Comparison of ENCODE assay signal across 16 cellular contexts in genomic region chr9:115413766-115414382, GRCh38.
DNase-seq lines count a peak whose midpoint lies in the region; ATAC-seq and TF ChIP-seq lines count a peak whose summit lies in the region.
"Had no signal": no experiment of that assay in that cellular context is flagged by ENCODE, and none has a peak within 500 bp of the region (broad histone marks: within the 10 kb centered on the region; RNA-seq: fewer than 3 reads in every experiment).

No MANE protein-coding gene starts in this region.

- H4K5ac ChIP-seq in IMR-90 (ENCODE audit: low read depth, low read length) (peak overlapping the region; percentile 67), mesendoderm (ENCODE audit: low read length) (no peak overlapping the region)

- no peak overlapping the region for H3K4me2 ChIP-seq in IMR-90 (ENCODE audit: low read depth, low read length)
- H3K4me2 ChIP-seq in mesendoderm (ENCODE audit: low read length): no peak overlapping the region
- H3K4me2 ChIP-seq: SK-N-SH had no signal

- dilution Hi-C loops in IMR-90 (cut with HindIII; ENCODE audit: low sequenced_read_pairs, unreplicated experiment): no loop called here

- H3K4me3 ChIP-seq in IMR-90 (ENCODE audit: insufficient read depth, low read depth, low read length) (no peak overlapping the region), mesendoderm (ENCODE audit: low read length) (no peak overlapping the region)
- H3K4me3 ChIP-seq: Peyer's patch had no signal

- H3K36me3 ChIP-seq in IMR-90 (ENCODE audit: control insufficient read depth, insufficient read depth, low read length) (no peaks in the 10 kb centered on the region), mesendoderm (ENCODE audit: control insufficient read depth, insufficient read depth, low read length) (no peaks in the 10 kb centered on the region)
- H3K36me3 ChIP-seq: Peyer's patch had no signal

- H3K9ac ChIP-seq in IMR-90 (ENCODE audit: low read depth, low read length) (no peak overlapping the region), mesendoderm (ENCODE audit: low read length) (no peak overlapping the region)
- H3K9ac ChIP-seq: SK-N-SH had no signal

- H2BK15ac ChIP-seq in IMR-90 (ENCODE audit: low read depth, low read length) (0 out of 3 replicates have a peak overlapping the region, but pooled peaks have one; percentile 14), mesendoderm (replicated peaks; ENCODE audit: low read depth) (no peak overlapping the region)

- no peaks in the 10 kb centered on the region for H3K79me1 ChIP-seq in IMR-90 (ENCODE audit: low read depth in 1 of 2, low read length in 2 of 2)
- H3K79me1 ChIP-seq in mesendoderm (ENCODE audit: low read length): no peaks in the 10 kb centered on the region

- H3K79me2 ChIP-seq in mesendoderm (ENCODE audit: control insufficient read depth, insufficient read depth, low read length): no peaks in the 10 kb centered on the region

- H3K9me1 ChIP-seq in IMR-90 (ENCODE audit: insufficient read depth, low read length): 0 out of 2 replicates have a peak, but pooled peaks cover 4% of the 10 kb centered on the region

- no peak overlapping the region for H3K27ac ChIP-seq in IMR-90 (ENCODE audit: insufficient read depth, low read length)
- H3K27ac ChIP-seq in mesendoderm (ENCODE audit: low read depth, low read length): no peak overlapping the region
- H3K27ac ChIP-seq: Peyer's patch had no signal

- no peak overlapping the region; the same call in 1 of the 2 replicates for H2BK20ac ChIP-seq in IMR-90 (ENCODE audit: low read depth, low read length)

- CTCF ChIA-PET in IMR-90 (lab: Yijun Ruan, JAX): no interaction called here

- no peak for TF ChIP-seq POLR2A in IMR-90 (IDR thresholded peaks at IDR 0.05; ENCODE audit: low read depth, low read length)

- H2AFZ ChIP-seq in IMR-90 (replicated peaks; ENCODE audit: low read length, poor library complexity): no peak overlapping the region

- H3K4me1 ChIP-seq in IMR-90 (ENCODE audit: control insufficient read depth, insufficient read depth, low read length) (peaks cover 10% of the 10 kb centered on the region), mesendoderm (ENCODE audit: control insufficient read depth, low read depth, low read length) (peaks cover 8% of the 10 kb centered on the region)

- H4K8ac ChIP-seq in IMR-90 (ENCODE audit: low read depth in 2 of 2, low read length in 2 of 2) (no peak overlapping the region), mesendoderm (ENCODE audit: low read depth, low read length) (no peak overlapping the region)

- H2BK5ac ChIP-seq in IMR-90 (ENCODE audit: low read depth, low read length, poor library complexity, severe bottlenecking) (no peak overlapping the region), mesendoderm (ENCODE audit: low read length) (no peak overlapping the region)

- DNase-seq in IMR-90: no peak
- peak; percentile 52 for DNase-seq in amniotic epithelial cell (ENCODE audit: low read depth)
- no peak for DNase-seq in mesendoderm
- no peak for DNase-seq in inferior parietal cortex (ENCODE audit: extremely low spot score)
- no peak for DNase-seq in stimulated activated CD4-positive, alpha-beta T cell treated with anti-CD3 and anti-CD28 coated beads, Interleukin-15, amount 100 ng/mL, for 24 hours
- DNase-seq in GM20000 (ENCODE audit: low spot score): no peak
- DNase-seq: CD8-positive, alpha-beta memory T cell; GDM1; Karpas-422; MM.1S; NCI-H1092 treated with DMSO at 0.1 percent for 48 hours; NCI-H524 treated with DMSO at 0.1 percent for 48 hours; Peyer's patch; Right ventricle myocardium superior; SK-N-SH had no signal

- H3K23ac ChIP-seq in IMR-90 (ENCODE audit: low read depth, low read length) (no peak overlapping the region), mesendoderm (ENCODE audit: low read length) (no peak overlapping the region)

- no peaks in the 10 kb centered on the region for H4K20me1 ChIP-seq in IMR-90 (ENCODE audit: insufficient read depth, low read length)

- intact Hi-C loops in IMR-90 (cut with micrococcal nuclease): no loop called here

- TF ChIP-seq RAD21 in IMR-90 (IDR thresholded peaks at IDR 0.05; ENCODE audit: low read length): no peak

- peak overlapping the region; percentile 24; the same call in 1 of the 2 replicates for H2BK120ac ChIP-seq in IMR-90 (ENCODE audit: low read depth, low read length)
- no peak overlapping the region for H2BK120ac ChIP-seq in mesendoderm (ENCODE audit: low read depth, low read length)

- POLR2A ChIA-PET in IMR-90 (lab: Charles Lee; ENCODE audit: unreplicated experiment): no interaction called here

- no CpG with 5 or more reads among the region's 1 CpG for WGBS in IMR-90 (ENCODE audit: extremely low coverage in 2 of 2, insufficient read length in 1 of 2), 2 experiments
- WGBS in mesendoderm (ENCODE audit: extremely low coverage, insufficient coverage, low lambda C conversion rate): no CpG with 5 or more reads among the region's 1 CpG

- in situ Hi-C loops in IMR-90 (cut with MboI; ENCODE audit: low sequenced_read_pairs): no loop called here

- no peak for TF ChIP-seq CTCF in IMR-90 (conservative IDR thresholded peaks at IDR 0.05; ENCODE audit: low read depth, low read length)
- no peak for TF ChIP-seq CTCF in GM20000 (IDR thresholded peaks at IDR 0.05; ENCODE audit: extremely low read depth, missing control alignments)

- BruUV-seq in IMR-90 (replicated peaks; lab: Mats Ljungman, UMichigan): no TSS peak

- no peak overlapping the region for H4K91ac ChIP-seq in IMR-90 (ENCODE audit: insufficient read depth, low read depth, low read length)

- no peaks in the 10 kb centered on the region for H3K27me3 ChIP-seq in IMR-90 (ENCODE audit: control insufficient read depth, insufficient read depth, low read length)
- H3K27me3 ChIP-seq in mesendoderm (ENCODE audit: insufficient read depth, low read length, poor library complexity): no peaks in the 10 kb centered on the region
- H3K27me3 ChIP-seq: Peyer's patch had no signal

- H3K14ac ChIP-seq in IMR-90 (replicated peaks; ENCODE audit: low read depth, low read length): no peak overlapping the region

- H3K9me3 ChIP-seq in IMR-90 (ENCODE audit: control insufficient read depth, insufficient read depth, low read length): no peaks in the 10 kb centered on the region; the same call in 1 of the 2 replicates
- H3K9me3 ChIP-seq: Peyer's patch, SK-N-SH had no signal

- H3K18ac ChIP-seq in IMR-90 (ENCODE audit: low read depth, low read length) (peak overlapping the region; percentile 73; the same call in 1 of the 2 replicates), mesendoderm (ENCODE audit: low read length) (peak overlapping the region; percentile 28)

- H3K56ac ChIP-seq in IMR-90 (ENCODE audit: extremely low read depth, insufficient read depth, low read length) (no peak overlapping the region), mesendoderm (ENCODE audit: low read length) (no peak overlapping the region)

- H2AK5ac ChIP-seq in IMR-90 (ENCODE audit: low read depth, low read length) (peak overlapping the region; percentile 58; the same call in 1 of the 2 replicates), mesendoderm (ENCODE audit: low read length) (no peak overlapping the region)

- no peak overlapping the region for H2AK9ac ChIP-seq in IMR-90 (replicated peaks; ENCODE audit: low read depth, low read length, poor library complexity)

- no peak overlapping the region; the same call in 1 of the 2 replicates for H3K4ac ChIP-seq in IMR-90 (ENCODE audit: low read depth, low read length)
- H3K4ac ChIP-seq in mesendoderm (ENCODE audit: low read depth, low read length): no peak overlapping the region

- ATAC-seq in IMR-90 (ENCODE audit: low read depth): no peak
- ATAC-seq in HG03342 (IDR thresholded peaks at IDR 0.05; ENCODE audit: unreplicated experiment): no peak

TF ChIP-seq in IMR-90, 13 proteins besides CTCF, POLR2A, EP300 and RAD21:
- no peak for TF ChIP-seq BHLHE40 (IDR thresholded peaks at IDR 0.05; ENCODE audit: low read depth, low read length)
